15 cellular contexts compared by ENCODE assay signal in the genomic region with DNA sequence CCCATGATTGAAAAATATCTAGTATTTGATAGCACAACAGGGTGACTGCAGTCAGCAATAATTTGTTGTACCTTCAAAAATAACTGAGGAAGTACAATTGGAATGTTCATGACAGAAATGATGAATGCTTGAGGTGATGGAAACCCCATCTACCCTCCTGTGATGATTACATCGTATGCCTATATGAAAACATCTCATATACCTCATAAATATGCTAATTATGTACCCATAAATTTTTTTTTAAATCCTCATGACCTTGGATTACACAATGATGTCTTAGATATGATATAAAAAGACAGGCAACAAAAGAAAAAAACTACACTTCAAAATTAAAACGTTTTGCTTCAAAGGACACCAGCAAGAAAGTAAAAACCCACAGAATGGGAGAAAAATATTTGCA. TPM values are rescaled to one million over a fixed set of nuclear protein-coding genes. Genes with fewer than 3 reads are reported as not detected.
DNase-seq lines count a peak whose midpoint lies in the region; ATAC-seq, FAIRE-seq and TF ChIP-seq lines count a peak whose summit lies in the region.
"Had no signal": no experiment of that assay in that cellular context is flagged by ENCODE, and none has a peak within 500 bp of the region (broad histone marks: within the 10 kb centered on the region; RNA-seq: fewer than 3 reads in every experiment).

No MANE protein-coding gene starts in this region.

- BruUV-seq in mammary epithelial cell (replicated peaks; lab: Mats Ljungman, UMichigan) (no TSS peak), MCF 10A (replicated peaks; lab: Mats Ljungman, UMichigan) (no TSS peak)

- no peak for FAIRE-seq in pancreas (lab: Jason Lieb, UNC)
- FAIRE-seq: urothelium cell line had no signal

- H3K9me3 ChIP-seq in mammary epithelial cell (replicated peaks; ENCODE audit: insufficient read depth, low read length): no peaks in the 10 kb centered on the region
- no peaks in the 10 kb centered on the region for H3K9me3 ChIP-seq in fibroblast of lung (ENCODE audit: control insufficient read depth, insufficient read depth, low read depth, low read length)
- H3K9me3 ChIP-seq in thoracic aorta: no peaks in the 10 kb centered on the region
- no peaks in the 10 kb centered on the region for H3K9me3 ChIP-seq in pancreas
- H3K9me3 ChIP-seq: heart left ventricle had no signal

- no peaks in the 10 kb centered on the region for H3K36me3 Mint-ChIP-seq in MCF 10A (ENCODE audit: insufficient read depth, unreplicated experiment)

- peak overlapping the region; percentile 98 for H2AFZ ChIP-seq in mammary epithelial cell (ENCODE audit: low read depth, low read length)
- H2AFZ ChIP-seq in fibroblast of lung (ENCODE audit: low read length): no peak overlapping the region

- ATAC-seq in thoracic aorta (ENCODE audit: insufficient number of reproducible peaks, low FRiP score, low read depth) (no peak), pancreas (no peak)

- POLR2A ChIA-PET in MCF 10A (lab: Yijun Ruan, JAX): interaction anchor here (0.6 to 2.0 kb wide), 7 partner anchors 14 to 286 kb away, joined by 3 to 9 read pairs (median 4); a partner anchor contains a TSS

- H3K4me3 ChIP-seq in mammary epithelial cell (replicated peaks in 1 of 3; ENCODE audit: insufficient read depth in 1 of 3, low read depth in 2 of 3, low read length in 3 of 3) (peak overlapping the region in 1 of 3 experiments; percentile 86), NB4 (ENCODE audit: low read depth, low read length) (peak overlapping the region; percentile 99), fibroblast of lung (replicated peaks in 1 of 4; ENCODE audit: control extremely low read depth in 1 of 4, insufficient read depth in 1 of 4, low read depth in 3 of 4, low read length in 4 of 4) (no peak overlapping the region), thoracic aorta (peak overlapping the region; percentile 85), pancreas (no peak overlapping the region)

- TF ChIP-seq CTCF in mammary epithelial cell (conservative IDR thresholded peaks at IDR 0.05 in 1 of 2, IDR thresholded peaks at IDR 0.05 in 1 of 2; ENCODE audit: extremely low read depth in 1 of 2, insufficient read depth in 1 of 2, low read depth in 1 of 2, low read length in 2 of 2): no peak
- TF ChIP-seq CTCF in MCF 10A (IDR thresholded peaks at IDR 0.05; ENCODE audit: unreplicated experiment): no peak
- TF ChIP-seq CTCF in NB4 (IDR thresholded peaks at IDR 0.05; ENCODE audit: low read depth, low read length): no peak
- no peak for TF ChIP-seq CTCF in fibroblast of lung (conservative IDR thresholded peaks at IDR 0.05 in 1 of 2, IDR thresholded peaks at IDR 0.05 in 1 of 2; ENCODE audit: low read depth in 1 of 2, low read length in 2 of 2)
- no peak for TF ChIP-seq CTCF in thoracic aorta (IDR thresholded peaks at IDR 0.05)
- TF ChIP-seq CTCF in pancreas (IDR thresholded peaks at IDR 0.05): no peak

- H3K9me3 Mint-ChIP-seq in MCF 10A (ENCODE audit: unreplicated experiment): no peaks in the 10 kb centered on the region
- H3K9me3 Mint-ChIP-seq: activated naive CD4-positive, alpha-beta T cell treated with anti-CD3 and anti-CD28 coated beads for 36 hours had no signal

- no peak overlapping the region for H3K4me3 Mint-ChIP-seq in MCF 10A (ENCODE audit: unreplicated experiment)
- H3K4me3 Mint-ChIP-seq: activated naive CD4-positive, alpha-beta T cell treated with anti-CD3 and anti-CD28 coated beads for 36 hours had no signal

- CTCF ChIA-PET in mammary epithelial cell (lab: Charles Lee; ENCODE audit: low non-redundant PET): no interaction called here
- CTCF ChIA-PET in MCF 10A (lab: Yijun Ruan, JAX): interaction anchor here (1.0 kb wide), 1 partner anchor 9 kb away, joined by 3 read pairs; no protein-coding TSS in a partner anchor

- H3K27ac ChIP-seq in mammary epithelial cell (ENCODE audit: insufficient read depth, low read depth, low read length) (no peak overlapping the region), fibroblast of lung (ENCODE audit: insufficient read depth, low read length) (no peak overlapping the region), thoracic aorta (peak overlapping the region in 1 of 2 donors; percentile 83), pancreas (no peak overlapping the region)

- peaks cover 36% of the 10 kb centered on the region for H3K79me2 ChIP-seq in mammary epithelial cell (ENCODE audit: insufficient read depth, low read length)
- peaks cover 25% of the 10 kb centered on the region for H3K79me2 ChIP-seq in fibroblast of lung (ENCODE audit: control insufficient read depth, insufficient read depth, low read length)

- H3K4me1 Mint-ChIP-seq in MCF 10A (ENCODE audit: insufficient read depth, unreplicated experiment): peaks cover 4% of the 10 kb centered on the region

- in situ Hi-C loops in mammary epithelial cell (cut with MboI; ENCODE audit: low sequenced_read_pairs in 2 of 2): no loop called here

- H3K9ac ChIP-seq in mammary epithelial cell (ENCODE audit: insufficient read depth, low read length) (no peak overlapping the region), fibroblast of lung (ENCODE audit: insufficient read depth, low read length) (no peak overlapping the region)

- no peaks in the 10 kb centered on the region for H3K36me3 ChIP-seq in mammary epithelial cell (ENCODE audit: insufficient read depth, low read length)
- no peaks in the 10 kb centered on the region for H3K36me3 ChIP-seq in fibroblast of lung (ENCODE audit: control insufficient read depth, insufficient read depth, low read length)
- no peaks in the 10 kb centered on the region for H3K36me3 ChIP-seq in thoracic aorta
- no peaks in the 10 kb centered on the region for H3K36me3 ChIP-seq in pancreas

- WGBS in mammary epithelial cell (ENCODE audit: low coverage, missing lambda C conversion rate): 53% methylated on average over 2 of the region's 2 CpGs
- 52% methylated on average over 2 of the region's 2 CpGs for WGBS in pancreas, 2 donors

- H3K27me3 Mint-ChIP-seq in MCF 10A (ENCODE audit: insufficient read depth, unreplicated experiment): no peaks in the 10 kb centered on the region

- TF ChIP-seq POLR2A in NB4 (IDR thresholded peaks at IDR 0.05; ENCODE audit: extremely low read depth, insufficient read length): no peak

- intact Hi-C loops in mammary epithelial cell (cut with micrococcal nuclease): loop anchor here (5.0 kb wide), 1 partner anchor 36 kb away; no protein-coding TSS in a partner anchor
- intact Hi-C loops in MCF 10A (cut with micrococcal nuclease): no loop called here
- intact Hi-C loops in pancreas (cut with DNase I): no loop called here
- intact Hi-C loops in head of caudate nucleus (cut with DNase I): loop anchor here (5.0 kb wide), 1 partner anchor 59 kb away; a partner anchor contains a TSS

- no peaks in the 10 kb centered on the region for H4K20me1 ChIP-seq in mammary epithelial cell (ENCODE audit: insufficient read depth, low read length)
- H4K20me1 ChIP-seq in fibroblast of lung (ENCODE audit: control insufficient read depth, extremely low read depth, insufficient read depth, low read length): no peaks in the 10 kb centered on the region

- H3K27me3 ChIP-seq in mammary epithelial cell (ENCODE audit: insufficient read depth, low read length) (no peaks in the 10 kb centered on the region), fibroblast of lung (ENCODE audit: control insufficient read depth, insufficient read depth, low read length) (no peaks in the 10 kb centered on the region), thoracic aorta (replicated peaks; ENCODE audit: insufficient read depth) (no peaks in the 10 kb centered on the region), pancreas (no peaks in the 10 kb centered on the region)
- H3K27me3 ChIP-seq: heart left ventricle had no signal

- DNase-seq in mammary epithelial cell (no peak), MCF 10A (ENCODE audit: unreplicated experiment) (no peak), NB4 (ENCODE audit: low read depth) (no peak), fibroblast of lung (ENCODE audit: low read depth in 2 of 2) (no peak), thoracic aorta (ENCODE audit: low spot score) (no peak), pancreas (no peak), head of caudate nucleus (no peak), NCI-H446 treated with DMSO at 0.1 percent for 48 hours (lab: John Stamatoyannopoulos, UW) (no peak)
- DNase-seq: central memory CD4-positive, alpha-beta T cell; HCEC 1CT; left ventricle myocardium superior; NCI-H1105 had no signal

- no peak overlapping the region for H3K27ac Mint-ChIP-seq in MCF 10A (ENCODE audit: low read depth, unreplicated experiment)
- H3K27ac Mint-ChIP-seq: activated naive CD4-positive, alpha-beta T cell treated with anti-CD3 and anti-CD28 coated beads for 36 hours had no signal

- H3K4me1 ChIP-seq in mammary epithelial cell (ENCODE audit: insufficient read depth, low read length): peaks cover 18% of the 10 kb centered on the region
- H3K4me1 ChIP-seq in fibroblast of lung (ENCODE audit: control insufficient read depth, extremely low read depth, insufficient read depth, low read length): peaks cover 2% of the 10 kb centered on the region
- H3K4me1 ChIP-seq in thoracic aorta (ENCODE audit: control insufficient read depth in 1 of 2, low read depth in 2 of 2): peaks cover 8 to 19% of the 10 kb centered on the region in 2 donors
- peaks cover 0 to 15% (median 7%) of the 10 kb centered on the region in 3 donors for H3K4me1 ChIP-seq in pancreas

- peak overlapping the region; percentile 80 for H3K4me2 ChIP-seq in mammary epithelial cell (ENCODE audit: insufficient read depth, low read depth, low read length)
- peak overlapping the region; percentile 90 for H3K4me2 ChIP-seq in fibroblast of lung (ENCODE audit: extremely low read depth, insufficient read depth, low read length)

- dilution Hi-C loops in mammary epithelial cell (cut with HindIII; ENCODE audit: low sequenced_read_pairs): no loop called here

RNA-seq across cellular contexts. Expression of a gene that starts 1.4 kb away (rescaled TPM):
- total RNA-seq in mammary epithelial cell (10 to 100 TPM; 23.0 to 41.1 TPM), MCF 10A (2022) (51.6 and 74.0 TPM in 2 replicates), fibroblast of lung (13.4 and 15.5 TPM in 2 replicates), thoracic aorta (10 to 100 TPM; 12.5 to 30.8 TPM), pancreas (10 to 100 TPM in 4 of 6 donors, 1 to 10 TPM in 2; 9.3 to 16.9 (median 13.4) TPM)
- polyA plus RNA-seq in mammary epithelial cell (17.6 TPM), fibroblast of lung (12.2 and 12.5 TPM in 2 replicates), pancreas (1 to 10 TPM; 5.5 to 6.2 TPM)
- polyA minus RNA-seq in mammary epithelial cell (65.0 TPM), fibroblast of lung (ENCODE audit: low replicate concordance) (21.8 and 44.2 TPM in 2 replicates)
- polyA plus RNA-seq in fibroblast of lung (2012): 8.5 and 9.5 TPM in 2 replicates

RNA-seq across cellular contexts. Expression of a gene that starts 43.5 kb away (rescaled TPM):
- total RNA-seq in mammary epithelial cell (10 to 100 TPM; 10.2 to 42.6 TPM), MCF 10A (2022) (54.5 and 56.1 TPM in 2 replicates), fibroblast of lung (11.0 and 17.0 TPM in 2 replicates), thoracic aorta (1 to 10 TPM; 6.8 to 8.3 TPM), pancreas (10 to 100 TPM; 17.2 to 36.4 (median 26.4) TPM)
- polyA plus RNA-seq in mammary epithelial cell (32.6 TPM), fibroblast of lung (10.5 and 18.0 TPM in 2 replicates), pancreas (10 to 100 TPM; 29.8 to 30.1 TPM)
- polyA minus RNA-seq in mammary epithelial cell (19.7 TPM), fibroblast of lung (ENCODE audit: low replicate concordance) (9.9 and 22.2 TPM in 2 replicates)
- polyA plus RNA-seq in fibroblast of lung (2012): 52.6 and 77.5 TPM in 2 replicates

RNA-seq across cellular contexts. Expression of a gene that starts 59.0 kb away (rescaled TPM):
- total RNA-seq in mammary epithelial cell (10 to 100 TPM; 64.6 to 68.5 TPM), MCF 10A (2022) (53.7 and 54.6 TPM in 2 replicates), fibroblast of lung (24.7 and 28.2 TPM in 2 replicates), thoracic aorta (10 to 100 TPM; 30.9 to 35.9 TPM), pancreas (10 to 100 TPM in 2 of 6 donors, 1 to 10 TPM in 4; 7.0 to 16.8 (median 8.3) TPM)
- polyA plus RNA-seq in mammary epithelial cell (24.5 TPM), fibroblast of lung (30.9 and 41.2 TPM in 2 replicates), pancreas (1 to 10 TPM; 6.6 to 7.4 TPM)
- polyA minus RNA-seq in mammary epithelial cell (65.2 TPM), fibroblast of lung (ENCODE audit: low replicate concordance) (28.8 and 69.5 TPM in 2 replicates)
- 30.3 and 36.0 TPM in 2 replicates for polyA plus RNA-seq in fibroblast of lung (2012)

Comparison
In these comparisons a context has a peak if more than half of its experiments do, and no peak if none do; other contexts are left out.
1. intact Hi-C loops: an anchor here in mammary epithelial cell (5.0 kb wide) and head of caudate nucleus (5.0 kb wide); none called in MCF 10A and pancreas.
2. H3K4me3 ChIP-seq: peak in NB4 (single experiment) and thoracic aorta (single experiment); none in fibroblast of lung (0 of 4) and pancreas (0 of 4).